ENCODE assay signal across 2 cellular contexts in the genomic region with DNA sequence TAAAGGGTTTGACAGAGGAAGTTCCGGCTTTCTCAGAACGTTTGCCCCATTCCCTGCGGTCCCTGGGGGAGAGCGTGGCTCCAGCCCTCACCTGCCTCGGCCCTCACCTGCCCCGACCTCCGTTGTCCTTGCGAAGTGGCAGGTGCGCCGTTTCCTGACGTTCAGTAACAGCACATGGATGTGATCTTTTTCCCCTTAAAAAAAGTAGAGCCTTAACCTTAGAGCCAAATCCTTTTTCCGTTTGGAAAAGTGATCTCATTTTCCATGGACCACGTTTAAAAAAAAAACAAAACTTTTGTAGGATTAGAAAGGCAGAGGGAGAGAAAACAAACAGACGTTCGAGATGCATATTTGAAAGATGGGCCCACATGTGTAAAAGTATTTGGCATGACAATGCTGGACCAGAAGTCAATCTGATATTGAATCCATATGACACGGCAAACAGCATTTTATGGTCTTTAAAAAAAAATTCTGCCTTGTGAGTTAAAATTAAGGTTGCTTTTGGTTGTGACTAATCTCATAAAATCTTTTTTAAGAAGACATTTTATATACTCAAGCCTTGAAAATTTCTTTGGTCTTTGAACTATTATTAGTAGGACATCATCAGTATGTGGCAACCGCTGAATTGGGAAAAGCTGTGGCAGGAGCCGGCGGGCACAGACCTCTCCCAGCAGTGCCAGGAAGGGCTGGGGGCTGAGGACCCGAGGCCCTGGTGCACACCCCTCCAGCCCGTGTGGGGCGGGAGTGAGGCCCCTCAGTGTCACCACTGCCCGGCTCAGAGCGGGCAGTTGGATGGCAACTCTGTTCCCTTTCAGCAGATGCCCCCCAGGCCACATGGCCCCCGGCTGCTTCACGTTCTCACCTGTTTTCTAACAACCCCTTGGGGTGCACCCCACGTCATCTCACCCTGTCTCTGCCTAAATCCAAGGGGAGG.
TF ChIP-seq lines count a peak whose summit lies in the region.

No MANE protein-coding gene starts in this region.

TF ChIP-seq in IMR-90, 13 proteins besides CTCF, POLR2A, EP300 and RAD21:
- TF ChIP-seq MAZ (IDR thresholded peaks at IDR 0.05; ENCODE audit: borderline replicate concordance, low read depth, low read length) (no peak), BHLHE40 (IDR thresholded peaks at IDR 0.05; ENCODE audit: low read depth, low read length) (no peak), MAFK (IDR thresholded peaks at IDR 0.05; ENCODE audit: low read depth, low read length) (no peak), FOS (IDR thresholded peaks at IDR 0.05; ENCODE audit: low read depth, low read length) (no peak; the same call in 1 of the 2 replicates), CHD1 (IDR thresholded peaks at IDR 0.05; ENCODE audit: low read depth, low read length) (peak; percentile 54; the same call in 1 of the 2 replicates), CEBPB (IDR thresholded peaks at IDR 0.05; ENCODE audit: low read depth, low read length) (peak; percentile 84)
- TF ChIP-seq, protein P1, sequence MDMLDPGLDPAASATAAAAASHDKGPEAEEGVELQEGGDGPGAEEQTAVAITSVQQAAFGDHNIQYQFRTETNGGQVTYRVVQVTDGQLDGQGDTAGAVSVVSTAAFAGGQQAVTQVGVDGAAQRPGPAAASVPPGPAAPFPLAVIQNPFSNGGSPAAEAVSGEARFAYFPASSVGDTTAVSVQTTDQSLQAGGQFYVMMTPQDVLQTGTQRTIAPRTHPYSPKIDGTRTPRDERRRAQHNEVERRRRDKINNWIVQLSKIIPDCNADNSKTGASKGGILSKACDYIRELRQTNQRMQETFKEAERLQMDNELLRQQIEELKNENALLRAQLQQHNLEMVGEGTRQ (IDR thresholded peaks at IDR 0.05; ENCODE audit: low read depth, low read length) = no peak
- TF ChIP-seq, protein P2, sequence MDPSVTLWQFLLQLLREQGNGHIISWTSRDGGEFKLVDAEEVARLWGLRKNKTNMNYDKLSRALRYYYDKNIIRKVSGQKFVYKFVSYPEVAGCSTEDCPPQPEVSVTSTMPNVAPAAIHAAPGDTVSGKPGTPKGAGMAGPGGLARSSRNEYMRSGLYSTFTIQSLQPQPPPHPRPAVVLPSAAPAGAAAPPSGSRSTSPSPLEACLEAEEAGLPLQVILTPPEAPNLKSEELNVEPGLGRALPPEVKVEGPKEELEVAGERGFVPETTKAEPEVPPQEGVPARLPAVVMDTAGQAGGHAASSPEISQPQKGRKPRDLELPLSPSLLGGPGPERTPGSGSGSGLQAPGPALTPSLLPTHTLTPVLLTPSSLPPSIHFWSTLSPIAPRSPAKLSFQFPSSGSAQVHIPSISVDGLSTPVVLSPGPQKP (IDR thresholded peaks at IDR 0.05; ENCODE audit: borderline replicate concordance, low read depth, low read length) = no peak

TF ChIP-seq in GM12878, 131 proteins besides CTCF, POLR2A, EP300 and RAD21 (continues in another document):
- no peak for TF ChIP-seq RUNX3 (IDR thresholded peaks at IDR 0.05; ENCODE audit: low read length)
- no peak for TF ChIP-seq MXI1 (IDR thresholded peaks at IDR 0.05; ENCODE audit: low read depth, low read length)
- TF ChIP-seq, protein P3, sequence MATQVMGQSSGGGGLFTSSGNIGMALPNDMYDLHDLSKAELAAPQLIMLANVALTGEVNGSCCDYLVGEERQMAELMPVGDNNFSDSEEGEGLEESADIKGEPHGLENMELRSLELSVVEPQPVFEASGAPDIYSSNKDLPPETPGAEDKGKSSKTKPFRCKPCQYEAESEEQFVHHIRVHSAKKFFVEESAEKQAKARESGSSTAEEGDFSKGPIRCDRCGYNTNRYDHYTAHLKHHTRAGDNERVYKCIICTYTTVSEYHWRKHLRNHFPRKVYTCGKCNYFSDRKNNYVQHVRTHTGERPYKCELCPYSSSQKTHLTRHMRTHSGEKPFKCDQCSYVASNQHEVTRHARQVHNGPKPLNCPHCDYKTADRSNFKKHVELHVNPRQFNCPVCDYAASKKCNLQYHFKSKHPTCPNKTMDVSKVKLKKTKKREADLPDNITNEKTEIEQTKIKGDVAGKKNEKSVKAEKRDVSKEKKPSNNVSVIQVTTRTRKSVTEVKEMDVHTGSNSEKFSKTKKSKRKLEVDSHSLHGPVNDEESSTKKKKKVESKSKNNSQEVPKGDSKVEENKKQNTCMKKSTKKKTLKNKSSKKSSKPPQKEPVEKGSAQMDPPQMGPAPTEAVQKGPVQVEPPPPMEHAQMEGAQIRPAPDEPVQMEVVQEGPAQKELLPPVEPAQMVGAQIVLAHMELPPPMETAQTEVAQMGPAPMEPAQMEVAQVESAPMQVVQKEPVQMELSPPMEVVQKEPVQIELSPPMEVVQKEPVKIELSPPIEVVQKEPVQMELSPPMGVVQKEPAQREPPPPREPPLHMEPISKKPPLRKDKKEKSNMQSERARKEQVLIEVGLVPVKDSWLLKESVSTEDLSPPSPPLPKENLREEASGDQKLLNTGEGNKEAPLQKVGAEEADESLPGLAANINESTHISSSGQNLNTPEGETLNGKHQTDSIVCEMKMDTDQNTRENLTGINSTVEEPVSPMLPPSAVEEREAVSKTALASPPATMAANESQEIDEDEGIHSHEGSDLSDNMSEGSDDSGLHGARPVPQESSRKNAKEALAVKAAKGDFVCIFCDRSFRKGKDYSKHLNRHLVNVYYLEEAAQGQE (IDR thresholded peaks at IDR 0.05; ENCODE audit: low read depth, low read length) = no peak
- TF ChIP-seq SP1 (IDR thresholded peaks at IDR 0.05; ENCODE audit: low read depth, low read length) = no peak
- TF ChIP-seq ZNF207 (IDR thresholded peaks at IDR 0.05; ENCODE audit: borderline replicate concordance) = no peak
- TF ChIP-seq, protein P4, sequence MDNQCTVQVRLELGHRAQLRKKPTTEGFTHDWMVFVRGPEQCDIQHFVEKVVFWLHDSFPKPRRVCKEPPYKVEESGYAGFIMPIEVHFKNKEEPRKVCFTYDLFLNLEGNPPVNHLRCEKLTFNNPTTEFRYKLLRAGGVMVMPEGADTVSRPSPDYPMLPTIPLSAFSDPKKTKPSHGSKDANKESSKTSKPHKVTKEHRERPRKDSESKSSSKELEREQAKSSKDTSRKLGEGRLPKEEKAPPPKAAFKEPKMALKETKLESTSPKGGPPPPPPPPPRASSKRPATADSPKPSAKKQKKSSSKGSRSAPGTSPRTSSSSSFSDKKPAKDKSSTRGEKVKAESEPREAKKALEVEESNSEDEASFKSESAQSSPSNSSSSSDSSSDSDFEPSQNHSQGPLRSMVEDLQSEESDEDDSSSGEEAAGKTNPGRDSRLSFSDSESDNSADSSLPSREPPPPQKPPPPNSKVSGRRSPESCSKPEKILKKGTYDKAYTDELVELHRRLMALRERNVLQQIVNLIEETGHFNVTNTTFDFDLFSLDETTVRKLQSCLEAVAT (IDR thresholded peaks at IDR 0.05) = no peak
- TF ChIP-seq MEF2B (IDR thresholded peaks at IDR 0.05; ENCODE audit: partially characterized antibody, poor library complexity, severe bottlenecking) = peak; percentile 19
- TF ChIP-seq, protein P5, sequence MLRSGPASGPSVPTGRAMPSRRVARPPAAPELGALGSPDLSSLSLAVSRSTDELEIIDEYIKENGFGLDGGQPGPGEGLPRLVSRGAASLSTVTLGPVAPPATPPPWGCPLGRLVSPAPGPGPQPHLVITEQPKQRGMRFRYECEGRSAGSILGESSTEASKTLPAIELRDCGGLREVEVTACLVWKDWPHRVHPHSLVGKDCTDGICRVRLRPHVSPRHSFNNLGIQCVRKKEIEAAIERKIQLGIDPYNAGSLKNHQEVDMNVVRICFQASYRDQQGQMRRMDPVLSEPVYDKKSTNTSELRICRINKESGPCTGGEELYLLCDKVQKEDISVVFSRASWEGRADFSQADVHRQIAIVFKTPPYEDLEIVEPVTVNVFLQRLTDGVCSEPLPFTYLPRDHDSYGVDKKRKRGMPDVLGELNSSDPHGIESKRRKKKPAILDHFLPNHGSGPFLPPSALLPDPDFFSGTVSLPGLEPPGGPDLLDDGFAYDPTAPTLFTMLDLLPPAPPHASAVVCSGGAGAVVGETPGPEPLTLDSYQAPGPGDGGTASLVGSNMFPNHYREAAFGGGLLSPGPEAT (IDR thresholded peaks at IDR 0.05; ENCODE audit: low read depth) = peak; percentile 79
- no peak for TF ChIP-seq RFX5 (IDR thresholded peaks at IDR 0.05; ENCODE audit: low read depth, low read length)
- TF ChIP-seq, protein P6, sequence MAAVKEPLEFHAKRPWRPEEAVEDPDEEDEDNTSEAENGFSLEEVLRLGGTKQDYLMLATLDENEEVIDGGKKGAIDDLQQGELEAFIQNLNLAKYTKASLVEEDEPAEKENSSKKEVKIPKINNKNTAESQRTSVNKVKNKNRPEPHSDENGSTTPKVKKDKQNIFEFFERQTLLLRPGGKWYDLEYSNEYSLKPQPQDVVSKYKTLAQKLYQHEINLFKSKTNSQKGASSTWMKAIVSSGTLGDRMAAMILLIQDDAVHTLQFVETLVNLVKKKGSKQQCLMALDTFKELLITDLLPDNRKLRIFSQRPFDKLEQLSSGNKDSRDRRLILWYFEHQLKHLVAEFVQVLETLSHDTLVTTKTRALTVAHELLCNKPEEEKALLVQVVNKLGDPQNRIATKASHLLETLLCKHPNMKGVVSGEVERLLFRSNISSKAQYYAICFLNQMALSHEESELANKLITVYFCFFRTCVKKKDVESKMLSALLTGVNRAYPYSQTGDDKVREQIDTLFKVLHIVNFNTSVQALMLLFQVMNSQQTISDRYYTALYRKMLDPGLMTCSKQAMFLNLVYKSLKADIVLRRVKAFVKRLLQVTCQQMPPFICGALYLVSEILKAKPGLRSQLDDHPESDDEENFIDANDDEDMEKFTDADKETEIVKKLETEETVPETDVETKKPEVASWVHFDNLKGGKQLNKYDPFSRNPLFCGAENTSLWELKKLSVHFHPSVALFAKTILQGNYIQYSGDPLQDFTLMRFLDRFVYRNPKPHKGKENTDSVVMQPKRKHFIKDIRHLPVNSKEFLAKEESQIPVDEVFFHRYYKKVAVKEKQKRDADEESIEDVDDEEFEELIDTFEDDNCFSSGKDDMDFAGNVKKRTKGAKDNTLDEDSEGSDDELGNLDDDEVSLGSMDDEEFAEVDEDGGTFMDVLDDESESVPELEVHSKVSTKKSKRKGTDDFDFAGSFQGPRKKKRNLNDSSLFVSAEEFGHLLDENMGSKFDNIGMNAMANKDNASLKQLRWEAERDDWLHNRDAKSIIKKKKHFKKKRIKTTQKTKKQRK (IDR thresholded peaks at IDR 0.05; ENCODE audit: low read depth, low read length) = no peak
- no peak for TF ChIP-seq BHLHE40 (IDR thresholded peaks at IDR 0.05; ENCODE audit: borderline replicate concordance in 1 of 2, low read depth in 2 of 2, low read length in 1 of 2)
- no peak for TF ChIP-seq CEBPB (IDR thresholded peaks at IDR 0.05; ENCODE audit: borderline replicate concordance in 1 of 2, low read depth in 2 of 2, low read length in 2 of 2)
- TF ChIP-seq, protein P7, sequence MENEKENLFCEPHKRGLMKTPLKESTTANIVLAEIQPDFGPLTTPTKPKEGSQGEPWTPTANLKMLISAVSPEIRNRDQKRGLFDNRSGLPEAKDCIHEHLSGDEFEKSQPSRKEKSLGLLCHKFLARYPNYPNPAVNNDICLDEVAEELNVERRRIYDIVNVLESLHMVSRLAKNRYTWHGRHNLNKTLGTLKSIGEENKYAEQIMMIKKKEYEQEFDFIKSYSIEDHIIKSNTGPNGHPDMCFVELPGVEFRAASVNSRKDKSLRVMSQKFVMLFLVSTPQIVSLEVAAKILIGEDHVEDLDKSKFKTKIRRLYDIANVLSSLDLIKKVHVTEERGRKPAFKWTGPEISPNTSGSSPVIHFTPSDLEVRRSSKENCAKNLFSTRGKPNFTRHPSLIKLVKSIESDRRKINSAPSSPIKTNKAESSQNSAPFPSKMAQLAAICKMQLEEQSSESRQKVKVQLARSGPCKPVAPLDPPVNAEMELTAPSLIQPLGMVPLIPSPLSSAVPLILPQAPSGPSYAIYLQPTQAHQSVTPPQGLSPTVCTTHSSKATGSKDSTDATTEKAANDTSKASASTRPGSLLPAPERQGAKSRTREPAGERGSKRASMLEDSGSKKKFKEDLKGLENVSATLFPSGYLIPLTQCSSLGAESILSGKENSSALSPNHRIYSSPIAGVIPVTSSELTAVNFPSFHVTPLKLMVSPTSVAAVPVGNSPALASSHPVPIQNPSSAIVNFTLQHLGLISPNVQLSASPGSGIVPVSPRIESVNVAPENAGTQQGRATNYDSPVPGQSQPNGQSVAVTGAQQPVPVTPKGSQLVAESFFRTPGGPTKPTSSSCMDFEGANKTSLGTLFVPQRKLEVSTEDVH (IDR thresholded peaks at IDR 0.05; ENCODE audit: low read depth, partially characterized antibody) = no peak
- TF ChIP-seq BRCA1 (IDR thresholded peaks at IDR 0.05; ENCODE audit: low read depth, low read length) = no peak
- no peak for TF ChIP-seq SIX5 (IDR thresholded peaks at IDR 0.05; ENCODE audit: low read depth, low read length, severe bottlenecking)
- no peak for TF ChIP-seq ESRRA (IDR thresholded peaks at IDR 0.05; ENCODE audit: low read length)
- peak; percentile 10 to 63; a peak in 2 of 4 replicates for TF ChIP-seq IKZF2 (IDR thresholded peaks at IDR 0.05)
- TF ChIP-seq IKZF1 (conservative IDR thresholded peaks at IDR 0.05) = peak; percentile 65
- TF ChIP-seq LARP7 (IDR thresholded peaks at IDR 0.05) = no peak
- no peak for TF ChIP-seq JUNB (IDR thresholded peaks at IDR 0.05)
- TF ChIP-seq, protein P8, sequence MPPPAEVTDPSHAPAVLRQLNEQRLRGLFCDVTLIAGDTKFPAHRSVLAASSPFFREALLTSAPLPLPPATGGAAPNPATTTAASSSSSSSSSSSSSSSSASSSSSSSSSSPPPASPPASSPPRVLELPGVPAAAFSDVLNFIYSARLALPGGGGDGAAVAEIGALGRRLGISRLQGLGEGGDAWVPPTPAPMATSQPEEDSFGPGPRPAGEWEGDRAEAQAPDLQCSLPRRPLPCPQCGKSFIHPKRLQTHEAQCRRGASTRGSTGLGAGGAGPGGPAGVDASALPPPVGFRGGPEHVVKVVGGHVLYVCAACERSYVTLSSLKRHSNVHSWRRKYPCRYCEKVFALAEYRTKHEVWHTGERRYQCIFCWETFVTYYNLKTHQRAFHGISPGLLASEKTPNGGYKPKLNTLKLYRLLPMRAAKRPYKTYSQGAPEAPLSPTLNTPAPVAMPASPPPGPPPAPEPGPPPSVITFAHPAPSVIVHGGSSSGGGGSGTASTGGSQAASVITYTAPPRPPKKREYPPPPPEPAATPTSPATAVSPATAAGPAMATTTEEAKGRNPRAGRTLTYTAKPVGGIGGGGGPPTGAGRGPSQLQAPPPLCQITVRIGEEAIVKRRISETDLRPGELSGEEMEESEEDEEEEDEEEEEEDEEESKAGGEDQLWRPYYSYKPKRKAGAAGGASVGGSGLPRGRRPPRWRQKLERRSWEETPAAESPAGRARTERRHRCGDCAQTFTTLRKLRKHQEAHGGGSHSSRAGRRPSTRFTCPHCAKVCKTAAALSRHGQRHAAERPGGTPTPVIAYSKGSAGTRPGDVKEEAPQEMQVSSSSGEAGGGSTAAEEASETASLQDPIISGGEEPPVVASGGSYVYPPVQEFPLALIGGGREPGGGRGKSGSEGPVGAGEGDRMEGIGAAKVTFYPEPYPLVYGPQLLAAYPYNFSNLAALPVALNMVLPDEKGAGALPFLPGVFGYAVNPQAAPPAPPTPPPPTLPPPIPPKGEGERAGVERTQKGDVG (CRISPR knock-in tag; IDR thresholded peaks at IDR 0.05) = no peak
- TF ChIP-seq BACH1 (IDR thresholded peaks at IDR 0.05; ENCODE audit: borderline replicate concordance) = no peak
- no peak for TF ChIP-seq CHD2 (IDR thresholded peaks at IDR 0.05; ENCODE audit: borderline replicate concordance, low read depth, low read length)
